ENCODE assay signal across 1 cellular context in the genomic region with DNA sequence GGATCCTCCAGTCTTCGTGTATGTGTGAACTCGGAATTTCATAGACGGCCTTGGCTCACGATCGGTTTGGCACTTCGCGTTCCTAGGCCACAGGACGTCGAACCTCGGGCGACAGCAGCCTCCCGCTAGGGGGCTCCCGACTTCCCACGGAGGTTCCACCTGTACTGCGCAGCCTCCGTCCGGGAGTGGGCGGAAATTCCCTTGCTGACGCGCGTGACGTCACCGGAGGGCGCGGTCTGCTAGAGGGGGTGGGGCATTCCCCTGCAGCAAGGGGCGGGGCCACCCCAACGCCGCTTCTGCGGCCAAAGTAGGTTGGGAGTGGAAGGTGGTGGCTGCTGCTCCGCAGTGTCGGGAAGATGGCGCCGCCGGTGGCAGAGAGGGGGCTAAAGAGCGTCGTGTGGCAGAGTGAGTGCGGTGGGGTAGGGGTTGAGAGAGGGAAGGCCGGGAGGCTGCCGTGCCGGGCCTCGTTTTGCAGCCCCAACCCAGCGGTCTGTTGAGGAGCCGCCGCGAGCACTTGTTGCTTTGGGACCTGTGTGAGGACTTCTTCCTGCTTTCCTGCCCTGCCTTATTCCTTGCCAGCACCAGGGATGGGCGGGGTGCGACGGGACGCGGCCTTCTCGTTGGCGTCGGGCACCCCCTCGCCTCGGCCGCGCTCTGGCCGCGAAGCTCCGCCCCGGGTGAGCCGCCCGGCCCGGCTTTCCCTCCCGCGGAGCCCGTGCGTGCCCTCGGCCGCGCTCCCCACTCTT.
TF ChIP-seq lines count a peak whose summit lies in the region.

TSS of gene STXBP3 (plus strand) at position 293 of the 746 bp plus-strand sequence. CDS start at position 357, 64 bp downstream.

TF ChIP-seq in HepG2, 621 proteins besides CTCF, POLR2A, EP300 and RAD21 (continued from another document and continues in another):
- TF ChIP-seq, protein P1, sequence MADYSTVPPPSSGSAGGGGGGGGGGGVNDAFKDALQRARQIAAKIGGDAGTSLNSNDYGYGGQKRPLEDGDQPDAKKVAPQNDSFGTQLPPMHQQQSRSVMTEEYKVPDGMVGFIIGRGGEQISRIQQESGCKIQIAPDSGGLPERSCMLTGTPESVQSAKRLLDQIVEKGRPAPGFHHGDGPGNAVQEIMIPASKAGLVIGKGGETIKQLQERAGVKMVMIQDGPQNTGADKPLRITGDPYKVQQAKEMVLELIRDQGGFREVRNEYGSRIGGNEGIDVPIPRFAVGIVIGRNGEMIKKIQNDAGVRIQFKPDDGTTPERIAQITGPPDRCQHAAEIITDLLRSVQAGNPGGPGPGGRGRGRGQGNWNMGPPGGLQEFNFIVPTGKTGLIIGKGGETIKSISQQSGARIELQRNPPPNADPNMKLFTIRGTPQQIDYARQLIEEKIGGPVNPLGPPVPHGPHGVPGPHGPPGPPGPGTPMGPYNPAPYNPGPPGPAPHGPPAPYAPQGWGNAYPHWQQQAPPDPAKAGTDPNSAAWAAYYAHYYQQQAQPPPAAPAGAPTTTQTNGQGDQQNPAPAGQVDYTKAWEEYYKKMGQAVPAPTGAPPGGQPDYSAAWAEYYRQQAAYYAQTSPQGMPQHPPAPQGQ (CRISPR knock-in tag; IDR thresholded peaks at IDR 0.05; ENCODE audit: borderline replicate concordance), result no peak
- TF ChIP-seq ZNF781 (CRISPR knock-in tag; IDR thresholded peaks at IDR 0.05; ENCODE audit: borderline replicate concordance, not compliant biosample characterization), result no peak
- no peak for TF ChIP-seq RBAK (CRISPR knock-in tag; IDR thresholded peaks at IDR 0.05)
- TF ChIP-seq, protein P2, sequence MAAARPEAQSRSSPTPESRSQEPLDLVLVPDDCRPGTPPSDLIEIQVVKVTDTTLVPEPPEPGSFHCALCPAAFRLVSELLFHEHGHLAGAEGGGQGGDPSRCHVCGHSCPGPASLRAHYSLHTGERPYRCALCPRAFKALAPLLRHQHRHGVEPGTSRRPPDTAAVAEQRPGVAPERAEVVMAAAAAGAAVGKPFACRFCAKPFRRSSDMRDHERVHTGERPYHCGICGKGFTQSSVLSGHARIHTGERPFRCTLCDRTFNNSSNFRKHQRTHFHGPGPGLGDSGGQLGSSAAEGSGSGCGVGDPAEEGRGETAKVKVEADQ (CRISPR knock-in tag; IDR thresholded peaks at IDR 0.05; ENCODE audit: borderline replicate concordance), result peak; percentile 90
- no peak; the same call in 1 of the 2 replicates for TF ChIP-seq ZNF567 (CRISPR knock-in tag; IDR thresholded peaks at IDR 0.05; ENCODE audit: borderline replicate concordance)
- peak; percentile 49; the same call in 1 of the 2 replicates for TF ChIP-seq ZNF430 (CRISPR knock-in tag; IDR thresholded peaks at IDR 0.05)
- peak; percentile 89 for TF ChIP-seq ZFX (CRISPR knock-in tag; IDR thresholded peaks at IDR 0.05; ENCODE audit: low read depth)
- TF ChIP-seq GABPB1 (CRISPR knock-in tag; IDR thresholded peaks at IDR 0.05), result peak; percentile 91
- TF ChIP-seq ZNF407 (CRISPR knock-in tag; IDR thresholded peaks at IDR 0.05; ENCODE audit: not compliant biosample characterization), result peak; percentile 56
- TF ChIP-seq ATRX (CRISPR knock-in tag; IDR thresholded peaks at IDR 0.05; ENCODE audit: borderline replicate concordance), result no peak
- TF ChIP-seq ZSCAN30 (CRISPR knock-in tag; IDR thresholded peaks at IDR 0.05), result 0 out of 2 replicates have a peak, but pooled peaks have one; percentile 35
- TF ChIP-seq SIN3B (IDR thresholded peaks at IDR 0.05; ENCODE audit: low read length), result no peak
- no peak for TF ChIP-seq NFIC (IDR thresholded peaks at IDR 0.05; ENCODE audit: low read length)
- no peak for TF ChIP-seq ZBTB7A (CRISPR knock-in tag; IDR thresholded peaks at IDR 0.05)
- no peak for TF ChIP-seq ZNF468 (CRISPR knock-in tag; IDR thresholded peaks at IDR 0.05)
- TF ChIP-seq THAP9 (CRISPR knock-in tag; IDR thresholded peaks at IDR 0.05; ENCODE audit: borderline replicate concordance), result peak; percentile 60; the same call in 1 of the 2 replicates
- TF ChIP-seq ETV6 (CRISPR knock-in tag; conservative IDR thresholded peaks at IDR 0.05), result no peak
- TF ChIP-seq TSC22D2 (CRISPR knock-in tag; IDR thresholded peaks at IDR 0.05; ENCODE audit: borderline replicate concordance), result peak; percentile 54
- no peak for TF ChIP-seq ATF6 (CRISPR knock-in tag; conservative IDR thresholded peaks at IDR 0.05)
- no peak for TF ChIP-seq TOPORS (CRISPR knock-in tag; IDR thresholded peaks at IDR 0.05)
- no peak for TF ChIP-seq ZNF652 (CRISPR knock-in tag; IDR thresholded peaks at IDR 0.05; ENCODE audit: borderline replicate concordance, low read depth)
- TF ChIP-seq, protein P3, sequence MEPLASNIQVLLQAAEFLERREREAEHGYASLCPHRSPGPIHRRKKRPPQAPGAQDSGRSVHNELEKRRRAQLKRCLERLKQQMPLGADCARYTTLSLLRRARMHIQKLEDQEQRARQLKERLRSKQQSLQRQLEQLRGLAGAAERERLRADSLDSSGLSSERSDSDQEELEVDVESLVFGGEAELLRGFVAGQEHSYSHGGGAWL (CRISPR knock-in tag; IDR thresholded peaks at IDR 0.05), result peak; percentile 60; the same call in 1 of the 2 replicates
- TF ChIP-seq CHCHD3 (CRISPR knock-in tag; IDR thresholded peaks at IDR 0.05), result 0 out of 2 replicates have a peak, but pooled peaks have one; percentile 7
- TF ChIP-seq, protein P4, sequence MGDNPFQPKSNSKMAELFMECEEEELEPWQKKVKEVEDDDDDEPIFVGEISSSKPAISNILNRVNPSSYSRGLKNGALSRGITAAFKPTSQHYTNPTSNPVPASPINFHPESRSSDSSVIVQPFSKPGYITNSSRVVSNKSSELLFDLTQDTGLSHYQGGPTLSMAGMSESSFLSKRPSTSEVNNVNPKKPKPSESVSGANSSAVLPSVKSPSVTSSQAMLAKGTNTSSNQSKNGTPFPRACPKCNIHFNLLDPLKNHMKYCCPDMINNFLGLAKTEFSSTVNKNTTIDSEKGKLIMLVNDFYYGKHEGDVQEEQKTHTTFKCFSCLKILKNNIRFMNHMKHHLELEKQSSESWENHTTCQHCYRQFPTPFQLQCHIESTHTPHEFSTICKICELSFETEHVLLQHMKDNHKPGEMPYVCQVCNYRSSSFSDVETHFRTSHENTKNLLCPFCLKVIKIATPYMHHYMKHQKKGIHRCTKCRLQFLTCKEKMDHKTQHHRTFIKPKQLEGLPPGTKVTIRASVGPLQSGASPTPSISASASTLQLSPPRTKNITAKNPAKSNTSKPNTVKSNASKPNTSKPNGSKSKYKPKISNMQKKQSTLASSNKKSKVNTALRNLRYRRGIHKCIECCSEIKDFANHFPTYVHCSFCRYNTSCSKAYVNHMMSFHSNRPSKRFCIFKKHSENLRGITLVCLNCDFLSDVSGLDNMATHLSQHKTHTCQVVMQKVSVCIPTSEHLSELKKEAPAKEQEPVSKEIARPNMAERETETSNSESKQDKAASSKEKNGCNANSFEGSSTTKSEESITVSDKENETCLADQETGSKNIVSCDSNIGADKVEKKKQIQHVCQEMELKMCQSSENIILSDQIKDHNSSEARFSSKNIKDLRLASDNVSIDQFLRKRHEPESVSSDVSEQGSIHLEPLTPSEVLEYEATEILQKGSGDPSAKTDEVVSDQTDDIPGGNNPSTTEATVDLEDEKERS (CRISPR knock-in tag; IDR thresholded peaks at IDR 0.05), result no peak
- no peak for TF ChIP-seq NFE2 (CRISPR knock-in tag; IDR thresholded peaks at IDR 0.05)
- peak; percentile 83; the same call in 1 of the 2 replicates for TF ChIP-seq NFKB2 (CRISPR knock-in tag; IDR thresholded peaks at IDR 0.05; ENCODE audit: borderline replicate concordance)
- TF ChIP-seq, protein P5, sequence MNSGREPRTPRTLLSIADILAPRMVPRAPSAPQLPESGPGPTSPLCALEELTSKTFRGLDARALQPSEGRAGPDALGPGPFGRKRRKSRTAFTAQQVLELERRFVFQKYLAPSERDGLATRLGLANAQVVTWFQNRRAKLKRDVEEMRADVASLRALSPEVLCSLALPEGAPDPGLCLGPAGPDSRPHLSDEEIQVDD (CRISPR knock-in tag; IDR thresholded peaks at IDR 0.05; ENCODE audit: borderline replicate concordance), result no peak
- peak; percentile 82 for TF ChIP-seq MAZ (IDR thresholded peaks at IDR 0.05; ENCODE audit: borderline replicate concordance, low read depth, low read length)
- peak; percentile 82 for TF ChIP-seq MAZ (CRISPR knock-in tag; IDR thresholded peaks at IDR 0.05; ENCODE audit: low read depth)
- TF ChIP-seq STAG1 (CRISPR knock-in tag; IDR thresholded peaks at IDR 0.05), result no peak; the same call in 1 of the 2 replicates
- TF ChIP-seq SOX5 (CRISPR knock-in tag; IDR thresholded peaks at IDR 0.05; ENCODE audit: borderline replicate concordance), result no peak
- TF ChIP-seq CHD4 (IDR thresholded peaks at IDR 0.05; ENCODE audit: borderline replicate concordance, low read length), result no peak
